In genomic region chr18:67520276-67521035, GRCh38 we compare ENCODE assay signal across 18 cellular contexts. TPM values are rescaled to one million over a fixed set of nuclear protein-coding genes. Genes with fewer than 3 reads are reported as not detected.
DNase-seq lines count a peak whose midpoint lies in the region; ATAC-seq and TF ChIP-seq lines count a peak whose summit lies in the region.
"Had no signal": no experiment of that assay in that cellular context is flagged by ENCODE, and none has a peak within 500 bp of the region (broad histone marks: within the 10 kb centered on the region; RNA-seq: fewer than 3 reads in every experiment).

No MANE protein-coding gene starts in this region.

- in situ Hi-C loops in gastrocnemius medialis (cut with MboI; ENCODE audit: low sequenced_read_pairs in 4 of 4) = no loop called here

- DNase-seq in AG08396 (ENCODE audit: low spot score) (peak; percentile 37), fibroblast of mammary gland (ENCODE audit: low read depth) (peak; percentile 91), gastrocnemius medialis (peak in 1 of 2 donors; percentile 36), midbrain (lab: John Stamatoyannopoulos, UW) (no peak), D341Med (ENCODE audit: low spot score) (no peak)
- no peak for DNase-seq in stimulated activated CD4-positive, alpha-beta T cell treated with anti-CD3 and anti-CD28 coated beads, Interleukin-12 subunit alpha, Interleukin-12 subunit beta, amount 100 ng/mL, for 4 hours
- DNase-seq: ACHN; activated CD4-positive, alpha-beta T cell treated with anti-CD3 and anti-CD28 coated beads, Interleukin-2, amount 50 U/mL, for 48 hours; immature natural killer cell; Karpas-422; mesendoderm; NCI-H146; OCI-M1; stimulated activated naive CD8-positive, alpha-beta T cell treated with anti-CD3 and anti-CD28 coated beads, Interleukin-15, amount 100 ng/mL, for 72 hours had no signal

- H3K27ac ChIP-seq in OCI-LY3 (ENCODE audit: low read length) = no peak overlapping the region
- peak overlapping the region; percentile 20 to 53 (median 35) for H3K27ac ChIP-seq in gastrocnemius medialis
- H3K27ac ChIP-seq: neutrophil had no signal

- 0 out of 2 replicates have a peak overlapping the region, but pooled peaks have one; percentile 10 for H2AFZ ChIP-seq in OCI-LY3 (ENCODE audit: low read depth, low read length)

- H3K4me2 ChIP-seq in OCI-LY3 (ENCODE audit: low read length) = no peak overlapping the region

- intact Hi-C loops in gastrocnemius medialis (cut with DNase I; ENCODE audit: low total_unique reads) = no loop called here

- H3K27me3 ChIP-seq in OCI-LY3 (ENCODE audit: low read depth, low read length) (no peaks in the 10 kb centered on the region), gastrocnemius medialis (no peaks in the 10 kb centered on the region)

- no peaks in the 10 kb centered on the region for H3K4me1 ChIP-seq in OCI-LY3 (ENCODE audit: low read length)
- peaks cover 15% of the 10 kb centered on the region in 2 donors for H3K4me1 ChIP-seq in gastrocnemius medialis

- no peaks in the 10 kb centered on the region for H3K79me2 ChIP-seq in OCI-LY3 (ENCODE audit: low read length)

- H3K36me3 ChIP-seq in OCI-LY3 (replicated peaks; ENCODE audit: low read depth, low read length) (no peaks in the 10 kb centered on the region), gastrocnemius medialis (no peaks in the 10 kb centered on the region)
- H3K36me3 ChIP-seq: neutrophil had no signal

- no peaks in the 10 kb centered on the region for H4K20me1 ChIP-seq in OCI-LY3 (ENCODE audit: insufficient read depth, low read length)

- no peak for ATAC-seq in gastrocnemius medialis
- ATAC-seq in GM18498 (IDR thresholded peaks at IDR 0.05; ENCODE audit: unreplicated experiment) = no peak
- ATAC-seq: esophagus mucosa; stimulated activated naive CD8-positive, alpha-beta T cell treated with anti-CD3 and anti-CD28 coated beads, Interleukin-15, amount 100 ng/mL, for 72 hours had no signal

- no peak overlapping the region for H3K9ac ChIP-seq in OCI-LY3 (ENCODE audit: low read length)

- no peak for TF ChIP-seq CTCF in OCI-LY3 (IDR thresholded peaks at IDR 0.05; ENCODE audit: low read depth, low read length)
- TF ChIP-seq CTCF in fibroblast of mammary gland (conservative IDR thresholded peaks at IDR 0.05; ENCODE audit: control insufficient read depth, insufficient read depth, low read depth, low read length) = no peak
- no peak for TF ChIP-seq CTCF in gastrocnemius medialis (IDR thresholded peaks at IDR 0.05 in 4 of 5, conservative IDR thresholded peaks at IDR 0.05 in 1 of 5)

- no peak for TF ChIP-seq POLR2A in gastrocnemius medialis (IDR thresholded peaks at IDR 0.05)

- H3K9me3 ChIP-seq in OCI-LY3 (ENCODE audit: insufficient read depth, low read length) (no peaks in the 10 kb centered on the region), gastrocnemius medialis (no peaks in the 10 kb centered on the region)
- H3K9me3 ChIP-seq: neutrophil had no signal

- H3K4me3 ChIP-seq in OCI-LY3 (ENCODE audit: low read length) (no peak overlapping the region), fibroblast of mammary gland (ENCODE audit: control insufficient read depth, low read depth, low read length) (no peak overlapping the region), gastrocnemius medialis (no peak overlapping the region)

RNA-seq across cellular contexts. Expression of gene DSEL, which starts 3.9 kb away (rescaled TPM):
- 1 to 10 TPM; 1.6 to 2.5 (median 2.3) TPM for total RNA-seq in gastrocnemius medialis

Comparison
In these comparisons a context has a peak if more than half of its experiments do, and no peak if none do; other contexts are left out.
1. DNase-seq: peak in AG08396 (single experiment) and fibroblast of mammary gland (single experiment); none in midbrain (single experiment), D341Med (single experiment) and stimulated activated CD4-positive, alpha-beta T cell treated with anti-CD3 and anti-CD28 coated beads, Interleukin-12 subunit alpha, Interleukin-12 subunit beta, amount 100 ng/mL, for 4 hours (single experiment).